In genomic region chr2:71596011-71596410, GRCh38 we compare ENCODE assay signal across 18 cellular contexts.
DNase-seq lines count a peak whose midpoint lies in the region; ATAC-seq and TF ChIP-seq lines count a peak whose summit lies in the region.
"Had no signal": no experiment of that assay in that cellular context is flagged by ENCODE, and none has a peak within 500 bp of the region (broad histone marks: within the 10 kb centered on the region; RNA-seq: fewer than 3 reads in every experiment).

No MANE protein-coding gene starts in this region.

- WGBS in endodermal cell (ENCODE audit: insufficient coverage in 1 of 2, insufficient read length in 1 of 2), 2 experiments = 92 to 94% methylated on average over 12 to 17 of the region's 17 CpGs
- WGBS in SK-N-SH (ENCODE audit: low lambda C conversion rate) = 51% methylated on average over 17 of the region's 17 CpGs

- H3K9me3 ChIP-seq in endodermal cell (ENCODE audit: control insufficient read depth, low read length) = no peaks in the 10 kb centered on the region
- H3K9me3 ChIP-seq in SK-N-SH = no peaks in the 10 kb centered on the region
- no peaks in the 10 kb centered on the region for H3K9me3 ChIP-seq in PC-9 (ENCODE audit: insufficient read depth, low read depth)
- H3K9me3 ChIP-seq: mucosa of descending colon, stomach had no signal

- no TSS peak for BruUV-seq in PC-9 (replicated peaks; lab: Mats Ljungman, UMichigan)

- H3K4me1 Mint-ChIP-seq in endodermal cell (peaks cover 3% of the 10 kb centered on the region), mesothelial cell of epicardium (peaks cover 10% of the 10 kb centered on the region)
- peaks cover 4% of the 10 kb centered on the region for H3K4me1 Mint-ChIP-seq in activated CD8-positive, alpha-beta memory T cell treated with anti-CD3 and anti-CD28 coated beads, Interleukin-2, amount 10 ng/mL, durations not matched to agents 7 days and 5 days
- H3K4me1 Mint-ChIP-seq: activated CD4-positive, alpha-beta T cell treated with anti-CD3 and anti-CD28 coated beads for 36 hours had no signal

- no peak for TF ChIP-seq RAD21 in SK-N-SH (IDR thresholded peaks at IDR 0.05; ENCODE audit: low read length)

- H3K36me3 Mint-ChIP-seq in endodermal cell (ENCODE audit: low read depth) (no peaks in the 10 kb centered on the region), mesothelial cell of epicardium (no peaks in the 10 kb centered on the region)
- no peaks in the 10 kb centered on the region for H3K36me3 Mint-ChIP-seq in activated CD8-positive, alpha-beta memory T cell treated with anti-CD3 and anti-CD28 coated beads, Interleukin-2, amount 10 ng/mL, durations not matched to agents 7 days and 5 days

- H3K4me3 ChIP-seq in endodermal cell (ENCODE audit: low read length) = no peak overlapping the region
- H3K4me3 ChIP-seq in SK-N-SH (ENCODE audit: low read depth in 2 of 2, low read length in 1 of 2) = no peak overlapping the region
- H3K4me3 ChIP-seq in PC-9 = no peak overlapping the region
- H3K4me3 ChIP-seq: mucosa of descending colon, stomach had no signal

- H3K9me2 ChIP-seq in SK-N-SH (no peaks in the 10 kb centered on the region), PC-9 (ENCODE audit: insufficient read depth) (no peaks in the 10 kb centered on the region)

- H3K27ac ChIP-seq in endodermal cell (ENCODE audit: low read depth, low read length) (peak overlapping the region; percentile 86), substantia nigra (ENCODE audit: low read depth, low read length, poor library complexity, severe bottlenecking) (peak overlapping the region; percentile 99), SK-N-SH (ENCODE audit: low read depth in 2 of 2, low read length in 1 of 2) (no peak overlapping the region), PC-9 (no peak overlapping the region)
- H3K27ac ChIP-seq: stomach had no signal

- H3K4me1 ChIP-seq in endodermal cell (ENCODE audit: control insufficient read depth, insufficient read depth, low read length) (peaks cover 3% of the 10 kb centered on the region), SK-N-SH (ENCODE audit: control insufficient read depth in 1 of 2, insufficient read depth in 2 of 2, low read depth in 1 of 2, low read length in 1 of 2) (peaks cover 0 to 1% of the 10 kb centered on the region in 2 experiments; a peak in 1 of 4 replicates), PC-9 (replicated peaks; ENCODE audit: insufficient read depth) (no peaks in the 10 kb centered on the region)
- H3K4me1 ChIP-seq: stomach had no signal

- H3K9me3 Mint-ChIP-seq in endodermal cell (no peaks in the 10 kb centered on the region), mesothelial cell of epicardium (no peaks in the 10 kb centered on the region)
- H3K9me3 Mint-ChIP-seq in activated CD8-positive, alpha-beta memory T cell treated with anti-CD3 and anti-CD28 coated beads, Interleukin-2, amount 10 ng/mL, durations not matched to agents 7 days and 5 days (ENCODE audit: low read depth) = no peaks in the 10 kb centered on the region

- H3K36me3 ChIP-seq in endodermal cell (ENCODE audit: control insufficient read depth, insufficient read depth, low read length) (no peaks in the 10 kb centered on the region), SK-N-SH (replicated peaks in 1 of 2; ENCODE audit: control insufficient read depth in 1 of 2, insufficient read depth in 2 of 2, low read length in 1 of 2) (no peaks in the 10 kb centered on the region), PC-9 (ENCODE audit: low read depth) (no peaks in the 10 kb centered on the region)

- H3K4me3 Mint-ChIP-seq in endodermal cell (no peak overlapping the region), mesothelial cell of epicardium (no peak overlapping the region)
- H3K4me3 Mint-ChIP-seq in activated CD8-positive, alpha-beta memory T cell treated with anti-CD3 and anti-CD28 coated beads, Interleukin-2, amount 10 ng/mL, durations not matched to agents 7 days and 5 days = no peak overlapping the region
- H3K4me3 Mint-ChIP-seq: activated CD4-positive, alpha-beta T cell treated with anti-CD3 and anti-CD28 coated beads for 36 hours had no signal

- no peak for ATAC-seq in activated CD8-positive, alpha-beta memory T cell treated with anti-CD3 and anti-CD28 coated beads, Interleukin-2, amount 10 ng/mL, durations not matched to agents 7 days and 5 days
- ATAC-seq: activated CD4-positive, alpha-beta T cell treated with anti-CD3 and anti-CD28 coated beads for 36 hours; mucosa of descending colon; PC-3; SK-N-SH treated with all-trans-retinoic acid at 6 μM for 48 hours had no signal

- H3F3A ChIP-seq in SK-N-SH (replicated peaks; ENCODE audit: insufficient read depth) = no peaks in the 10 kb centered on the region
- H3F3A ChIP-seq in PC-9 (ENCODE audit: insufficient read depth, low read depth) = no peaks in the 10 kb centered on the region

- TF ChIP-seq CTCF in endodermal cell (conservative IDR thresholded peaks at IDR 0.05) = no peak
- TF ChIP-seq CTCF in mesothelial cell of epicardium (IDR thresholded peaks at IDR 0.05; ENCODE audit: unreplicated experiment) = no peak
- TF ChIP-seq CTCF in SK-N-SH (IDR thresholded peaks at IDR 0.05) = no peak
- no peak for TF ChIP-seq CTCF in PC-9 (conservative IDR thresholded peaks at IDR 0.05)

- intact Hi-C loops in PC-9 (cut with micrococcal nuclease; ENCODE audit: unreplicated experiment) = no loop called here

- no peak for TF ChIP-seq EP300 in SK-N-SH (IDR thresholded peaks at IDR 0.05; ENCODE audit: borderline replicate concordance in 1 of 2, low read depth in 1 of 2, low read length in 1 of 2)

- H3K27ac Mint-ChIP-seq in endodermal cell (no peak overlapping the region), mesothelial cell of epicardium (peak overlapping the region; percentile 64)
- H3K27ac Mint-ChIP-seq in activated CD8-positive, alpha-beta memory T cell treated with anti-CD3 and anti-CD28 coated beads, Interleukin-2, amount 10 ng/mL, durations not matched to agents 7 days and 5 days = no peak overlapping the region
- H3K27ac Mint-ChIP-seq: activated CD4-positive, alpha-beta T cell treated with anti-CD3 and anti-CD28 coated beads for 36 hours had no signal

- no peak overlapping the region for H3K4me2 ChIP-seq in SK-N-SH
- no peak overlapping the region for H3K4me2 ChIP-seq in PC-9

- POLR2A ChIA-PET in SK-N-SH (lab: Yijun Ruan, JAX) = no interaction called here
- POLR2A ChIA-PET in PC-9 (lab: Charles Lee; ENCODE audit: unreplicated experiment) = no interaction called here

- CTCF ChIA-PET in activated CD8-positive, alpha-beta memory T cell treated with anti-CD3 and anti-CD28 coated beads, Interleukin-2, amount 10 ng/mL, durations not matched to agents 7 days and 5 days (lab: Charles Lee) = no interaction called here
- CTCF ChIA-PET in SK-N-SH (lab: Yijun Ruan, JAX) (interaction anchor here (1.0 to 1.9 kb wide), 5 partner anchors 13 to 554 kb away, joined by 3 to 6 read pairs (median 4); no protein-coding TSS in a partner anchor), PC-9 (lab: Charles Lee) (no interaction called here)

- peak; percentile 52 for DNase-seq in HuH-7 (ENCODE audit: low spot score)
- DNase-seq in endodermal cell = no peak
- DNase-seq in mesothelial cell of epicardium (ENCODE audit: low spot score in 2 of 2, unreplicated experiment in 2 of 2) = no peak
- peak; percentile 36 to 95 (median 86) for DNase-seq in substantia nigra (lab: John Stamatoyannopoulos, UW)
- DNase-seq in activated CD8-positive, alpha-beta memory T cell treated with anti-CD3 and anti-CD28 coated beads, Interleukin-2, amount 10 ng/mL, durations not matched to agents 7 days and 5 days = no peak
- DNase-seq in SK-N-SH = no peak
- no peak for DNase-seq in NCI-H2029 (lab: John Stamatoyannopoulos, UW)
- no peak for DNase-seq in PC-9
- DNase-seq: activated CD4-positive, alpha-beta T cell treated with anti-CD3 and anti-CD28 coated beads for 36 hours; activated CD8-positive, alpha-beta memory T cell treated with anti-CD3 and anti-CD28 coated beads, Interleukin-2, amount 50 U/mL, for 4 hours; activated effector memory CD4-positive, alpha-beta T cell treated with Interleukin-2 at 50 U/mL for 16 hours; COR-L47; Kasumi-1; mucosa of descending colon; NCI-H1092 treated with DMSO at 0.1 percent for 48 hours; PC-3; stomach had no signal

- H3K79me2 ChIP-seq in SK-N-SH (ENCODE audit: insufficient read depth) (no peaks in the 10 kb centered on the region), PC-9 (ENCODE audit: low read depth) (no peaks in the 10 kb centered on the region)

- H4K20me1 ChIP-seq in SK-N-SH (ENCODE audit: insufficient read depth) (no peaks in the 10 kb centered on the region), PC-9 (ENCODE audit: insufficient read depth) (no peaks in the 10 kb centered on the region)

- H3K9ac ChIP-seq in endodermal cell (ENCODE audit: extremely low read depth, low read length, poor library complexity, severe bottlenecking) = no peak overlapping the region
- H3K9ac ChIP-seq in SK-N-SH = no peak overlapping the region

- H3K27me3 Mint-ChIP-seq in endodermal cell (ENCODE audit: insufficient read depth) (peaks cover 3% of the 10 kb centered on the region), mesothelial cell of epicardium (ENCODE audit: low read depth) (no peaks in the 10 kb centered on the region)
- H3K27me3 Mint-ChIP-seq in activated CD8-positive, alpha-beta memory T cell treated with anti-CD3 and anti-CD28 coated beads, Interleukin-2, amount 10 ng/mL, durations not matched to agents 7 days and 5 days = no peaks in the 10 kb centered on the region
- H3K27me3 Mint-ChIP-seq: activated CD4-positive, alpha-beta T cell treated with anti-CD3 and anti-CD28 coated beads for 36 hours had no signal

- H3K27me3 ChIP-seq in endodermal cell (ENCODE audit: control insufficient read depth, insufficient read depth, low read length, poor library complexity, severe bottlenecking) (no peaks in the 10 kb centered on the region), SK-N-SH (ENCODE audit: insufficient read depth) (no peaks in the 10 kb centered on the region; the same call in 1 of the 2 replicates), PC-9 (ENCODE audit: insufficient read depth, low read depth) (no peaks in the 10 kb centered on the region)

- H2AFZ ChIP-seq in SK-N-SH (ENCODE audit: low read depth) = no peak overlapping the region
- no peak overlapping the region for H2AFZ ChIP-seq in PC-9

TF ChIP-seq in SK-N-SH, 30 proteins besides CTCF, POLR2A, EP300 and RAD21 (continues in another document):
- TF ChIP-seq NFIC (IDR thresholded peaks at IDR 0.05; ENCODE audit: borderline replicate concordance) (no peak), GABPA (IDR thresholded peaks at IDR 0.05; ENCODE audit: low read depth) (no peak), POLR2AphosphoS5 (IDR thresholded peaks at IDR 0.05; ENCODE audit: low read depth, low read length) (no peak), RCOR1 (IDR thresholded peaks at IDR 0.05; ENCODE audit: low read length) (no peak), TAF1 (IDR thresholded peaks at IDR 0.05; ENCODE audit: borderline replicate concordance, low read depth, low read length) (no peak)

Comparison
In these comparisons a context has a peak if more than half of its experiments do, and no peak if none do; other contexts are left out.
1. DNase-seq: peak in HuH-7 (single experiment) and substantia nigra (49 of 49); none in endodermal cell (single experiment), mesothelial cell of epicardium (0 of 2), activated CD8-positive, alpha-beta memory T cell treated with anti-CD3 and anti-CD28 coated beads, Interleukin-2, amount 10 ng/mL, durations not matched to agents 7 days and 5 days (single experiment), SK-N-SH (single experiment), NCI-H2029 (single experiment) and PC-9 (0 of 2).
2. H3K27ac ChIP-seq: peak in endodermal cell (single experiment) and substantia nigra (single experiment); none in SK-N-SH (0 of 2) and PC-9 (single experiment).